25 cellular contexts compared by ENCODE assay signal in genomic region chr19:51610576-51610975, GRCh38. TPM values are rescaled to one million over a fixed set of nuclear protein-coding genes. Genes with fewer than 3 reads are reported as not detected.
A peak's percentile ranks its signal among the peaks of the same experiment; 100 is the strongest.
DNase-seq lines count a peak whose midpoint lies in the region; ATAC-seq, FAIRE-seq and TF ChIP-seq lines count a peak whose summit lies in the region.
"Had no signal": no experiment of that assay in that cellular context is flagged by ENCODE, and none has a peak within 500 bp of the region (broad histone marks: within the 10 kb centered on the region; RNA-seq: fewer than 3 reads in every experiment).

No MANE protein-coding gene starts in this region.

- no peak for FAIRE-seq in GM12878 (lab: Jason Lieb, UNC)
- FAIRE-seq: A549, GM12891, GM18507, H1 had no signal

- no peaks in the 10 kb centered on the region for H3K36me3 ChIP-seq in GM12878 (ENCODE audit: control insufficient read depth in 2 of 2, insufficient read depth in 2 of 2, low read length in 1 of 2)

- no peak overlapping the region for H3K4me2 ChIP-seq in GM12878 (ENCODE audit: control insufficient read depth, insufficient read depth)
- H3K4me2 ChIP-seq: A549 had no signal

- peak; percentile 49 for DNase-seq in GM12865 (ENCODE audit: low read depth)
- DNase-seq in GM12878 (ENCODE audit: low read depth, low spot score), result no peak
- no peak for DNase-seq in T-helper 2 cell treated with Interferon-gamma antibody and Interleukin-4, amounts not matched to agents 5 μg/mL and 100 μg/mL, for 36 hours (ENCODE audit: low spot score)
- DNase-seq: 8988T; ACHN; AML-193; C1 segment of cervical spinal cord; Calu3; CD4-positive, alpha-beta memory T cell; COR-L47; DMS53; DMS79 treated with DMSO at 0.1 percent for 48 hours; GM23248; H7; HCEC 1CT had no signal

- no peak for TF ChIP-seq RAD21 in GM12878 (IDR thresholded peaks at IDR 0.05; ENCODE audit: insufficient read depth, low read depth, low read length)

- TF ChIP-seq CTCF in GM12865 (IDR thresholded peaks at IDR 0.05; ENCODE audit: insufficient read depth, low read depth, low read length, missing control alignments) (no peak), GM12878 (IDR thresholded peaks at IDR 0.05 in 2 of 3, conservative IDR thresholded peaks at IDR 0.05 in 1 of 3; ENCODE audit: control insufficient read depth in 2 of 3, extremely low read depth in 1 of 3, insufficient read depth in 1 of 3, low read depth in 3 of 3, low read length in 3 of 3) (no peak)

- no peak for TF ChIP-seq EP300 in GM12878 (IDR thresholded peaks at IDR 0.05; ENCODE audit: borderline replicate concordance in 1 of 2, control insufficient read depth in 1 of 2, low read depth in 2 of 2, low read length in 2 of 2)

- SMC1A ChIA-PET in GM12878 (lab: Charles Lee; ENCODE audit: uncharacterized antibody, unreplicated experiment), result no interaction called here

- in situ Hi-C loops in GM12878 (cut with MboI), result no loop called here

- peaks cover 78% of the 10 kb centered on the region for H3K36me3 Mint-ChIP-seq in stimulated activated memory B cell treated with anti-CD40 and anti-IgM and Interleukin-4, amounts not matched to agents 10 μg/mL and 1 μg/mL and 100 μg/mL, for 72 hours
- no peaks in the 10 kb centered on the region for H3K36me3 Mint-ChIP-seq in T-helper 2 cell treated with Interferon-gamma antibody and Interleukin-4, amounts not matched to agents 5 μg/mL and 100 μg/mL, for 36 hours (ENCODE audit: low read depth)

- H3K79me2 ChIP-seq in GM12878 (ENCODE audit: control insufficient read depth, insufficient read depth, low read length), result no peaks in the 10 kb centered on the region

- WGBS in GM12878 (ENCODE audit: insufficient coverage, insufficient replicate concordance, low lambda C conversion rate, missing lambda C conversion rate), result 0% methylated on average over 1 of the region's 1 CpG

- H3K27ac Mint-ChIP-seq in stimulated activated memory B cell treated with anti-CD40 and anti-IgM and Interleukin-4, amounts not matched to agents 10 μg/mL and 1 μg/mL and 100 μg/mL, for 72 hours, result peak overlapping the region; percentile 50
- H3K27ac Mint-ChIP-seq in T-helper 2 cell treated with Interferon-gamma antibody and Interleukin-4, amounts not matched to agents 5 μg/mL and 100 μg/mL, for 36 hours, result no peak overlapping the region
- H3K27ac Mint-ChIP-seq: CD4-positive, alpha-beta memory T cell had no signal

- POLR2A ChIA-PET in GM12878 (lab: Charles Lee), result no interaction called here

- no peak overlapping the region for H3K27ac ChIP-seq in GM12878 (ENCODE audit: control insufficient read depth, insufficient read depth)
- H3K27ac ChIP-seq: A549, GM23248 had no signal

- peaks cover 7% of the 10 kb centered on the region; the same call in 2 of the 3 replicates for H3K9me3 ChIP-seq in GM12878 (replicated peaks; ENCODE audit: control insufficient read depth, insufficient read depth, low read length)

- H3K27me3 ChIP-seq in GM12878 (replicated peaks in 1 of 2; ENCODE audit: control insufficient read depth in 2 of 2, insufficient read depth in 2 of 2, low read length in 1 of 2), result no peaks in the 10 kb centered on the region; a peak in 1 of 4 replicates

- H2AFZ ChIP-seq in GM12878 (ENCODE audit: control insufficient read depth, low read depth, low read length), result no peak overlapping the region
- H2AFZ ChIP-seq: GM23248 had no signal

- BruUV-seq in GM12878 (replicated peaks; lab: Mats Ljungman, UMichigan), result no TSS peak

- peaks cover 6% of the 10 kb centered on the region for H3K9me3 Mint-ChIP-seq in stimulated activated memory B cell treated with anti-CD40 and anti-IgM and Interleukin-4, amounts not matched to agents 10 μg/mL and 1 μg/mL and 100 μg/mL, for 72 hours
- peaks cover 8% of the 10 kb centered on the region for H3K9me3 Mint-ChIP-seq in T-helper 2 cell treated with Interferon-gamma antibody and Interleukin-4, amounts not matched to agents 5 μg/mL and 100 μg/mL, for 36 hours

- RAD21 ChIA-PET in GM12878 (lab: Charles Lee; ENCODE audit: unreplicated experiment), result no interaction called here

- H4K20me1 ChIP-seq in GM12878 (ENCODE audit: control insufficient read depth, insufficient read depth), result no peaks in the 10 kb centered on the region

- H3K27me3 Mint-ChIP-seq in stimulated activated memory B cell treated with anti-CD40 and anti-IgM and Interleukin-4, amounts not matched to agents 10 μg/mL and 1 μg/mL and 100 μg/mL, for 72 hours, result no peaks in the 10 kb centered on the region
- no peaks in the 10 kb centered on the region for H3K27me3 Mint-ChIP-seq in T-helper 2 cell treated with Interferon-gamma antibody and Interleukin-4, amounts not matched to agents 5 μg/mL and 100 μg/mL, for 36 hours (ENCODE audit: low read depth)

- TF ChIP-seq POLR2A in GM12878 (IDR thresholded peaks at IDR 0.05; ENCODE audit: low read depth, low read length), result no peak

- intact Hi-C loops in GM12878 (cut with micrococcal nuclease; ENCODE audit: unreplicated experiment), result no loop called here

- H3K9ac ChIP-seq in GM12878 (ENCODE audit: control insufficient read depth, insufficient read depth, low read length), result no peak overlapping the region
- H3K9ac ChIP-seq: GM23248 had no signal

- H3K4me1 ChIP-seq in GM12878 (ENCODE audit: control insufficient read depth, insufficient read depth, low read length), result peaks cover 32% of the 10 kb centered on the region
- H3K4me1 ChIP-seq: A549 had no signal

- peaks cover 86% of the 10 kb centered on the region for H3K4me1 Mint-ChIP-seq in stimulated activated memory B cell treated with anti-CD40 and anti-IgM and Interleukin-4, amounts not matched to agents 10 μg/mL and 1 μg/mL and 100 μg/mL, for 72 hours
- peaks cover 15% of the 10 kb centered on the region for H3K4me1 Mint-ChIP-seq in T-helper 2 cell treated with Interferon-gamma antibody and Interleukin-4, amounts not matched to agents 5 μg/mL and 100 μg/mL, for 36 hours (ENCODE audit: low read depth)
- H3K4me1 Mint-ChIP-seq: CD4-positive, alpha-beta memory T cell had no signal

- ATAC-seq in GM12878 (no peak), GM21447 (IDR thresholded peaks at IDR 0.05; ENCODE audit: unreplicated experiment) (no peak), HG03565 (IDR thresholded peaks at IDR 0.05; ENCODE audit: unreplicated experiment) (no peak)
- ATAC-seq in stimulated activated memory B cell treated with anti-CD40 and anti-IgM and Interleukin-4, amounts not matched to agents 10 μg/mL and 1 μg/mL and 100 μg/mL, for 72 hours, result peak; percentile 55
- ATAC-seq: A549 had no signal

- CTCF ChIA-PET in GM12878 (lab: Yijun Ruan, JAX), result interaction anchor here (1.2 kb wide), 1 partner anchor 9 kb away, joined by 3 read pairs; no protein-coding TSS in a partner anchor

- H3K4me3 ChIP-seq in GM12865 (ENCODE audit: low read depth, low read length) (no peak overlapping the region), GM12878 (no peak overlapping the region)
- H3K4me3 ChIP-seq: A549, GM23248 had no signal

- peak overlapping the region; percentile 32 for H3K4me3 Mint-ChIP-seq in stimulated activated memory B cell treated with anti-CD40 and anti-IgM and Interleukin-4, amounts not matched to agents 10 μg/mL and 1 μg/mL and 100 μg/mL, for 72 hours
- H3K4me3 Mint-ChIP-seq in T-helper 2 cell treated with Interferon-gamma antibody and Interleukin-4, amounts not matched to agents 5 μg/mL and 100 μg/mL, for 36 hours, result no peak overlapping the region
- H3K4me3 Mint-ChIP-seq: CD4-positive, alpha-beta memory T cell had no signal

RNA-seq across cellular contexts. Expression of gene SIGLEC5, which starts 19.6 kb away (rescaled TPM):
- not detected in 2 replicates for total RNA-seq in GM12878 (2013; cell fraction: nucleolus; rRNA removed)
- total RNA-seq in GM12878 (2014; rRNA removed), result 1.9 and 2.5 TPM in 2 replicates
- total RNA-seq in GM12878 (2014; rRNA removed; fragmentation: Illumina TruSeq; extraction: Trizol), result 1.2 and 1.5 TPM in 2 replicates
- total RNA-seq in GM12878 (2021), result 1.1 TPM in 1 of 2 replicates, not detected in the other
- not detected for polyA plus RNA-seq in GM12878 (2011; ENCODE audit: low read depth)
- 0.45 TPM in 1 of 2 replicates, not detected in the other for polyA plus RNA-seq in GM12878 (2011; rRNA removed)
- 0.30 TPM in 1 of 2 replicates, not detected in the other for polyA plus RNA-seq in GM12878 (2011; cell fraction: cytosol; rRNA removed)
- not detected in 2 replicates for polyA plus RNA-seq in GM12878 (2011; cell fraction: nucleus; rRNA removed)
- polyA plus RNA-seq in GM12878 (2012), result 0.14 and 0.42 TPM in 2 replicates
- polyA plus RNA-seq in GM12878 (2014; fragmentation: Illumina TruSeq; extraction: Trizol), result 0.44 and 1.4 TPM in 2 replicates
- polyA plus RNA-seq in GM12878 (2014; fragmentation: Nextera tagmentation; extraction: Ambion mirVana), result under 1 TPM; 0.05 to 0.06 TPM
- polyA plus RNA-seq in GM12878 (2014; rRNA removed), result not detected in 2 replicates
- polyA plus RNA-seq in GM12878 (2016; fragmentation: Nextera tagmentation; extraction: Ambion mirVana), result 1 to 10 TPM; 1.6 to 1.8 TPM
- 0.88 TPM in 1 of 2 replicates, not detected in the other for polyA minus RNA-seq in GM12878 (2011; rRNA and poly(A)+ RNA removed)
- 1.2 and 2.0 TPM in 2 replicates for polyA minus RNA-seq in GM12878 (2011; cell fraction: cytosol; rRNA and poly(A)+ RNA removed)
- 1.3 and 2.1 TPM in 2 replicates for polyA minus RNA-seq in GM12878 (2011; cell fraction: nucleus; rRNA and poly(A)+ RNA removed)
- total RNA-seq: Calu3; CD4-positive, alpha-beta memory T cell; Daoy; G401; GM23248; H1; H7 had no signal
- polyA plus RNA-seq: A549; BJ; CD4-positive, alpha-beta memory T cell; GM23248; H1 had no signal

RNA-seq across cellular contexts. Expression of gene SIGLEC14, which starts 36.0 kb away (rescaled TPM):
- 5.5 and 8.5 TPM in 2 replicates for total RNA-seq in GM12878 (2013; cell fraction: nucleolus; rRNA removed)
- total RNA-seq in GM12878 (2014; rRNA removed), result 4.4 and 6.7 TPM in 2 replicates
- total RNA-seq in GM12878 (2014; rRNA removed; fragmentation: Illumina TruSeq; extraction: Trizol), result 2.9 and 3.2 TPM in 2 replicates
- 6.2 and 6.8 TPM in 2 replicates for total RNA-seq in GM12878 (2021)
- polyA plus RNA-seq in GM12878 (2011; ENCODE audit: low read depth), result 0.68 TPM
- 0.72 and 1.6 TPM in 2 replicates for polyA plus RNA-seq in GM12878 (2011; rRNA removed)
- 1.3 and 1.4 TPM in 2 replicates for polyA plus RNA-seq in GM12878 (2011; cell fraction: cytosol; rRNA removed)
- 0.76 and 1.3 TPM in 2 replicates for polyA plus RNA-seq in GM12878 (2011; cell fraction: nucleus; rRNA removed)
- 1.1 and 1.6 TPM in 2 replicates for polyA plus RNA-seq in GM12878 (2012)
- polyA plus RNA-seq in GM12878 (2014; fragmentation: Illumina TruSeq; extraction: Trizol), result 4.8 and 5.0 TPM in 2 replicates
- polyA plus RNA-seq in GM12878 (2014; fragmentation: Nextera tagmentation; extraction: Ambion mirVana), result under 1 TPM; 0.57 to 0.82 TPM
- 4.4 and 4.6 TPM in 2 replicates for polyA plus RNA-seq in GM12878 (2014; rRNA removed)
- polyA plus RNA-seq in GM12878 (2016; fragmentation: Nextera tagmentation; extraction: Ambion mirVana), result 1 to 10 TPM; 7.1 to 8.4 TPM
- polyA minus RNA-seq in GM12878 (2011; rRNA and poly(A)+ RNA removed), result 0.66 and 1.5 TPM in 2 replicates
- not detected in 2 replicates for polyA minus RNA-seq in GM12878 (2011; cell fraction: cytosol; rRNA and poly(A)+ RNA removed)
- polyA minus RNA-seq in GM12878 (2011; cell fraction: nucleus; rRNA and poly(A)+ RNA removed), result 0.48 and 1.8 TPM in 2 replicates
- total RNA-seq: Calu3, G401, GM23248, H1, H7 had no signal
- polyA plus RNA-seq: BJ, GM23248, H1 had no signal

RNA-seq across cellular contexts. Expression of gene ZNF175, which starts 39.5 kb away (rescaled TPM):
- total RNA-seq in GM12878 (2013; cell fraction: nucleolus; rRNA removed), result 35.3 and 36.3 TPM in 2 replicates
- total RNA-seq in GM12878 (2014; rRNA removed) (3.3 and 4.0 TPM in 2 replicates), GM12878 (2014; rRNA removed; fragmentation: Illumina TruSeq; extraction: Trizol) (7.0 and 7.1 TPM in 2 replicates), GM12878 (2021) (12.0 and 12.8 TPM in 2 replicates)
- polyA plus RNA-seq in GM12878 (2011; ENCODE audit: low read depth), result 4.7 TPM
- polyA plus RNA-seq in GM12878 (2011; rRNA removed) (9.0 and 12.9 TPM in 2 replicates), GM12878 (2014; fragmentation: Illumina TruSeq; extraction: Trizol) (9.9 and 10.4 TPM in 2 replicates), GM12878 (2014; fragmentation: Nextera tagmentation; extraction: Ambion mirVana) (1 to 10 TPM; 1.5 to 1.8 TPM), GM12878 (2014; rRNA removed) (4.8 TPM in 2 replicates), GM12878 (2016; fragmentation: Nextera tagmentation; extraction: Ambion mirVana) (1 to 10 TPM; 1.9 to 2.1 TPM)
- 3.5 and 3.8 TPM in 2 replicates for polyA plus RNA-seq in GM12878 (2011; cell fraction: cytosol; rRNA removed)
- polyA plus RNA-seq in GM12878 (2011; cell fraction: nucleus; rRNA removed), result 10.0 and 11.1 TPM in 2 replicates
- 5.8 and 6.4 TPM in 2 replicates for polyA plus RNA-seq in GM12878 (2012)
- 8.4 and 10.7 TPM in 2 replicates for polyA minus RNA-seq in GM12878 (2011; rRNA and poly(A)+ RNA removed)
- 4.8 and 6.2 TPM in 2 replicates for polyA minus RNA-seq in GM12878 (2011; cell fraction: cytosol; rRNA and poly(A)+ RNA removed)
- 8.3 and 11.6 TPM in 2 replicates for polyA minus RNA-seq in GM12878 (2011; cell fraction: nucleus; rRNA and poly(A)+ RNA removed)
